Comparison of ENCODE assay signal across 1 cellular context in genomic region chr12:92107094-92107493, GRCh38.
TF ChIP-seq lines count a peak whose summit lies in the region.

No MANE protein-coding gene starts in this region.

TF ChIP-seq in GM23338, 12 proteins besides CTCF, POLR2A, EP300 and RAD21 (continued from another document):
- TF ChIP-seq ZNF462 (CRISPR knock-in tag; IDR thresholded peaks at IDR 0.05) (no peak), NANOG (IDR thresholded peaks at IDR 0.05; ENCODE audit: borderline replicate concordance) (no peak), EZH2phosphoT487 (IDR thresholded peaks at IDR 0.05; ENCODE audit: unreplicated experiment) (no peak), JUNB (IDR thresholded peaks at IDR 0.05; ENCODE audit: unreplicated experiment) (no peak), CREB1 (CRISPR knock-in tag; IDR thresholded peaks at IDR 0.05; ENCODE audit: low read depth) (no peak), POLR2AphosphoS5 (IDR thresholded peaks at IDR 0.05; ENCODE audit: low read depth) (no peak), REST (IDR thresholded peaks at IDR 0.05; ENCODE audit: unreplicated experiment) (no peak)
